ENCODE assay signal across 1 cellular context in genomic region chr1:7752512-7753417, GRCh38.
TF ChIP-seq lines count a peak whose summit lies in the region.

No MANE protein-coding gene starts in this region.

TF ChIP-seq in K562, 482 proteins besides CTCF, POLR2A, EP300 and RAD21 (continued from another document):
- TF ChIP-seq DEAF1 (CRISPR knock-in tag; IDR thresholded peaks at IDR 0.05) (peak; percentile 34; the same call in 1 of the 2 replicates), SRSF7 (optimal IDR thresholded peaks at IDR 0.05; ENCODE audit: low read depth, low read length) (no peak), ZNF282 (CRISPR knock-in tag; IDR thresholded peaks at IDR 0.05) (no peak), DMBX1 (CRISPR knock-in tag; IDR thresholded peaks at IDR 0.05; ENCODE audit: borderline replicate concordance) (no peak), NFRKB (IDR thresholded peaks at IDR 0.05; ENCODE audit: low read depth) (no peak), NCOA2 (IDR thresholded peaks at IDR 0.05; ENCODE audit: partially characterized antibody in 2 of 2) (no peak), SMC3 (conservative IDR thresholded peaks at IDR 0.05; ENCODE audit: insufficient read depth, low read depth, low read length) (peak; percentile 68; the same call in 1 of the 2 replicates), STAT5B (CRISPR knock-in tag; IDR thresholded peaks at IDR 0.05) (no peak), CXXC5 (CRISPR knock-in tag; IDR thresholded peaks at IDR 0.05) (no peak), ILK (tag; IDR thresholded peaks at IDR 0.05; ENCODE audit: borderline replicate concordance, low read depth) (no peak), E2F8 (IDR thresholded peaks at IDR 0.05; ENCODE audit: low read depth, partially characterized antibody) (no peak), NUFIP1 (IDR thresholded peaks at IDR 0.05; ENCODE audit: partially characterized antibody) (no peak), FOXK2 (conservative IDR thresholded peaks at IDR 0.05 in 1 of 2, IDR thresholded peaks at IDR 0.05 in 1 of 2; ENCODE audit: low read depth in 2 of 2) (no peak), HDAC8 (tag; IDR thresholded peaks at IDR 0.05) (no peak), ZNF407 (IDR thresholded peaks at IDR 0.05; ENCODE audit: low read depth) (no peak), SMAD1 (IDR thresholded peaks at IDR 0.05; ENCODE audit: low read depth, low read length, partially characterized antibody) (no peak), ZBTB40 (IDR thresholded peaks at IDR 0.05) (no peak), ZBTB40 (CRISPR knock-in tag; IDR thresholded peaks at IDR 0.05) (no peak), ZNF324 (CRISPR knock-in tag; IDR thresholded peaks at IDR 0.05) (no peak), ARID3A (IDR thresholded peaks at IDR 0.05; ENCODE audit: borderline replicate concordance, low read depth, low read length) (peak; percentile 94), RNF2 (IDR thresholded peaks at IDR 0.05) (0 out of 2 replicates have a peak, but pooled peaks have one; percentile 19), ZBTB9 (CRISPR knock-in tag; IDR thresholded peaks at IDR 0.05) (no peak)
TF ChIP-seq in K562: peak in this region for 8.
